In the genomic region with DNA sequence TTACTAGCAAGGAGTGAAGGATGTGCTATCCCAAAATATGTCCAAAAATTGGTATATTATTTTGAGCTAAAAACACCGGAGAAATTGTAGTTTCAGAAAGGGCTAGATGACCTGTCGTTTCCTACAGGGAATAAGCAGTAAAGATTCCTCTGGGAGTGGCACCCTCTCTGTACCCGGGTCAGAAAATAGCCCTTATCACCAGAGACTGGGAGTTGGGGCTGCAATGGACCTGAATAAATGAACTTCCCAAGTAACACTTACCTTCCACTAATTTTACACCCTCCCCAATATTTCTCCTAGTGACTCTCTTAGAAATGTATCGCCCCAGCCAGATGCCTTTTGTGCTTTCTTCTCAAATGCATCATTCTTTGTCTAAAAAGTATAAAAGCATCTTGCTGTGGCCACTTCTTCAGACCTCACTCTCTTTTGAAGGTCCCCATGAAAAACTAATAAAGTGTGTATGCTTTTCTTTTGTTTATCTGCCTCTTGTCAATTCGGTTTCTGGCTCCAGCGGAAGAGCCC, we compare ENCODE assay signal across 8 cellular contexts. TPM values are rescaled to one million over a fixed set of nuclear protein-coding genes. Genes with fewer than 3 reads are reported as not detected.
A peak's percentile ranks its signal among the peaks of the same experiment; 100 is the strongest.
DNase-seq lines count a peak whose midpoint lies in the region; ATAC-seq and TF ChIP-seq lines count a peak whose summit lies in the region.

No MANE protein-coding gene starts in this region.

- H3K4me1 ChIP-seq in A673 (ENCODE audit: insufficient read depth, low read length, poor library complexity, severe bottlenecking) (peaks cover 10% of the 10 kb centered on the region), breast epithelium (peaks cover 0 to 6% of the 10 kb centered on the region in 2 donors), mononuclear cell (ENCODE audit: insufficient read depth, low read length) (peaks cover 65% of the 10 kb centered on the region)

- ATAC-seq in GM19035 (IDR thresholded peaks at IDR 0.05; ENCODE audit: unreplicated experiment): no peak

- no peaks in the 10 kb centered on the region for H3K36me3 ChIP-seq in A673 (ENCODE audit: insufficient read depth, low read length, poor library complexity, severe bottlenecking)
- no peaks in the 10 kb centered on the region for H3K36me3 ChIP-seq in breast epithelium

- H3K9me3 ChIP-seq in A673 (ENCODE audit: low read depth, low read length, poor library complexity, severe bottlenecking): no peaks in the 10 kb centered on the region
- no peaks in the 10 kb centered on the region for H3K9me3 ChIP-seq in breast epithelium
- H3K9me3 ChIP-seq in mononuclear cell (ENCODE audit: low read depth, low read length): no peaks in the 10 kb centered on the region

- TF ChIP-seq CTCF in A673 (conservative IDR thresholded peaks at IDR 0.05; ENCODE audit: low read depth, low read length): no peak
- no peak for TF ChIP-seq CTCF in breast epithelium (IDR thresholded peaks at IDR 0.05)

- peak overlapping the region; percentile 87 for H3K27ac ChIP-seq in A673 (ENCODE audit: low read depth, low read length, poor library complexity, severe bottlenecking)
- peak overlapping the region; percentile 89 to 94 for H3K27ac ChIP-seq in breast epithelium

- H3K4me3 ChIP-seq in A673 (ENCODE audit: low read depth, low read length, poor library complexity, severe bottlenecking): peak overlapping the region; percentile 76
- peak overlapping the region; percentile 82 to 97 (median 97) for H3K4me3 ChIP-seq in breast epithelium
- peak overlapping the region; percentile 89 for H3K4me3 ChIP-seq in mononuclear cell (ENCODE audit: low read length)

- POLR2A ChIA-PET in A673 (lab: Charles Lee; ENCODE audit: low non-redundant PET): no interaction called here

- BruUV-seq in A673 (replicated peaks; lab: Mats Ljungman, UMichigan): TSS peak; percentile 76

- H3K27me3 ChIP-seq in A673 (replicated peaks; ENCODE audit: insufficient read depth, low read depth, low read length, poor library complexity) (no peaks in the 10 kb centered on the region), breast epithelium (no peaks in the 10 kb centered on the region), mononuclear cell (ENCODE audit: insufficient read depth, low read length) (no peaks in the 10 kb centered on the region)

- no peak for TF ChIP-seq POLR2A in breast epithelium (IDR thresholded peaks at IDR 0.05)

- DNase-seq in A673 (ENCODE audit: low spot score) (no peak), HT-29 (ENCODE audit: low spot score) (peak; percentile 24), breast epithelium (ENCODE audit: low spot score in 2 of 2) (no peak), NAMALWA (ENCODE audit: low spot score) (no peak)
- DNase-seq in stimulated activated CD4-positive, alpha-beta T cell treated with anti-CD3 and anti-CD28 coated beads, Interleukin-4, amount 100 ng/mL, for 24 hours: no peak
- no peak for DNase-seq in central memory CD4-positive, alpha-beta T cell

- CTCF ChIA-PET in A673 (lab: Charles Lee): interaction anchor here (1.0 kb wide), 1 partner anchor 471 kb away, joined by 3 read pairs; no protein-coding TSS in a partner anchor

- intact Hi-C loops in A673 (cut with micrococcal nuclease; ENCODE audit: unreplicated experiment): loop anchor here (10.0 kb wide), 2 partner anchors 632 to 678 kb away; partner anchors contain the start of gene CABYR
- intact Hi-C loops in breast epithelium (cut with DNase I; ENCODE audit: low total_unique reads): loop anchor here (10.0 kb wide), 2 partner anchors 192 to 728 kb away; no protein-coding TSS in a partner anchor

RNA-seq across cellular contexts. Expression of gene RMC1, which starts 0.7 kb away (rescaled TPM):
- total RNA-seq in A673 (2021) (38.1 and 39.8 TPM in 2 replicates), breast epithelium (10 to 100 TPM; 22.2 to 33.0 (median 23.9) TPM), mononuclear cell (45.8 TPM)
- total RNA-seq in HT-29 (2014; rRNA removed; shearing (Covaris generic)): 11.6 and 15.2 TPM in 2 replicates

RNA-seq across cellular contexts. Expression of gene RIOK3, which starts 49.5 kb away (rescaled TPM):
- 34.7 and 35.8 TPM in 2 replicates for total RNA-seq in A673 (2021)
- total RNA-seq in HT-29 (2014; rRNA removed; shearing (Covaris generic)): 13.5 and 14.2 TPM in 2 replicates
- total RNA-seq in breast epithelium: 10 to 100 TPM; 61.6 to 80.8 (median 74.3) TPM
- total RNA-seq in mononuclear cell: 275 TPM
